10 cellular contexts compared by ENCODE assay signal in the genomic region with DNA sequence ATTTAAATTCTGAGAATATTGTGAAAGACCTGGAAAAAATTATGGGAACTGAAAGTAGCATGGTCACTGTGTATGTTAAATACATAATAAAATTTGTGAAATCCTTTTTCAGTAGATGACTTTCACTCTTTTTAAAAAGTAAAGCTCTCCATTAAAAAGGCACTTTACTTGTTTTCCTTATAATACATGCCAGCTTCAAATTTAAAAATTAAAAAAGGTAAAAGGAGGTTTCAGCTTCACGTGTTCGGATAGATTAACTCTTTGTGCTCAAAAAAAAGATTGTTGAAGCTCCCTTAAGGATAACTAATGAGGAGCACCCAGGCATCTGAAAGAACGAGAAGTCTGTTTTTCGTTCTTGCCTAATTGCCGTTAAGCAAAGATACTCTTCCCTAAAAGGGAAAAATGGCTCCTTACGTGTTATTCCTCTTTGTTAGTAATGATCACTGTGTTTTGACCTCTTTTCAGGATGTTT.
A peak's percentile ranks its signal among the peaks of the same experiment; 100 is the strongest.
DNase-seq lines count a peak whose midpoint lies in the region; TF ChIP-seq lines count a peak whose summit lies in the region.
"Had no signal": no experiment of that assay in that cellular context is flagged by ENCODE, and none has a peak within 500 bp of the region (broad histone marks: within the 10 kb centered on the region; RNA-seq: fewer than 3 reads in every experiment).

No MANE protein-coding gene starts in this region.

- peak overlapping the region; percentile 95 to 99 (median 98) for H3K27ac Mint-ChIP-seq in CD14-positive monocyte
- no peak overlapping the region for H3K27ac Mint-ChIP-seq in activated naive CD4-positive, alpha-beta T cell treated with anti-CD3 and anti-CD28 coated beads, Interleukin-2, amount 10 ng/mL, durations not matched to agents 7 days and 5 days
- H3K27ac Mint-ChIP-seq: activated naive CD4-positive, alpha-beta T cell treated with anti-CD3 and anti-CD28 coated beads, Interleukin-2, amount 50 U/mL, for 24 hours had no signal

- H3K9me3 Mint-ChIP-seq in CD14-positive monocyte = peaks cover 0 to 3% (median 0%) of the 10 kb centered on the region in 7 donors
- H3K9me3 Mint-ChIP-seq in activated naive CD4-positive, alpha-beta T cell treated with anti-CD3 and anti-CD28 coated beads, Interleukin-2, amount 10 ng/mL, durations not matched to agents 7 days and 5 days = no peaks in the 10 kb centered on the region
- H3K9me3 Mint-ChIP-seq: activated naive CD4-positive, alpha-beta T cell treated with anti-CD3 and anti-CD28 coated beads, Interleukin-2, amount 50 U/mL, for 24 hours had no signal

- CTCF ChIA-PET in activated naive CD4-positive, alpha-beta T cell treated with anti-CD3 and anti-CD28 coated beads, Interleukin-2, amount 10 ng/mL, durations not matched to agents 7 days and 5 days (lab: Charles Lee) = no interaction called here

- H3K27ac ChIP-seq in coronary artery = peak overlapping the region; percentile 22 to 44
- peak overlapping the region; percentile 82 for H3K27ac ChIP-seq in neutrophil

- no peaks in the 10 kb centered on the region for H3K27me3 ChIP-seq in neutrophil

- H3K36me3 Mint-ChIP-seq in CD14-positive monocyte = peaks cover 12 to 31% of the 10 kb centered on the region in 2 donors
- H3K36me3 Mint-ChIP-seq in activated naive CD4-positive, alpha-beta T cell treated with anti-CD3 and anti-CD28 coated beads, Interleukin-2, amount 10 ng/mL, durations not matched to agents 7 days and 5 days = peaks cover 17% of the 10 kb centered on the region

- H3K27me3 Mint-ChIP-seq in CD14-positive monocyte (ENCODE audit: low read depth in 3 of 3) = peaks cover 0 to 2% (median 0%) of the 10 kb centered on the region in 3 donors
- no peaks in the 10 kb centered on the region for H3K27me3 Mint-ChIP-seq in activated naive CD4-positive, alpha-beta T cell treated with anti-CD3 and anti-CD28 coated beads, Interleukin-2, amount 10 ng/mL, durations not matched to agents 7 days and 5 days
- H3K27me3 Mint-ChIP-seq: activated naive CD4-positive, alpha-beta T cell treated with anti-CD3 and anti-CD28 coated beads, Interleukin-2, amount 50 U/mL, for 24 hours had no signal

- peaks cover 35% of the 10 kb centered on the region for H3K4me1 Mint-ChIP-seq in CD14-positive monocyte
- peaks cover 10% of the 10 kb centered on the region for H3K4me1 Mint-ChIP-seq in activated naive CD4-positive, alpha-beta T cell treated with anti-CD3 and anti-CD28 coated beads, Interleukin-2, amount 10 ng/mL, durations not matched to agents 7 days and 5 days

- peaks cover 38% of the 10 kb centered on the region for H3K36me3 ChIP-seq in neutrophil

- no peak for DNase-seq in CD14-positive monocyte (ENCODE audit: low spot score)
- DNase-seq in NCI-H524 treated with DMSO at 0.1 percent for 48 hours (lab: John Stamatoyannopoulos, UW) = peak; percentile 20
- DNase-seq in coronary artery (ENCODE audit: low spot score) = no peak
- no peak for DNase-seq in activated naive CD4-positive, alpha-beta T cell treated with anti-CD3 and anti-CD28 coated beads, Interleukin-2, amount 50 U/mL, for 16 hours
- no peak for DNase-seq in activated CD8-positive, alpha-beta memory T cell treated with anti-CD3 and anti-CD28 coated beads, Interleukin-2, amount 50 U/mL, for 48 hours
- no peak for DNase-seq in activated naive CD4-positive, alpha-beta T cell treated with anti-CD3 and anti-CD28 coated beads, Interleukin-2, amount 10 ng/mL, durations not matched to agents 7 days and 5 days
- no peak for DNase-seq in NCI-H526 (lab: John Stamatoyannopoulos, UW)
- DNase-seq: stimulated activated CD4-positive, alpha-beta T cell treated with anti-CD3 and anti-CD28 coated beads, Interleukin-2, amount 100 ng/mL, for 24 hours had no signal

- H3K4me3 Mint-ChIP-seq in CD14-positive monocyte = peak overlapping the region; percentile 70 to 83
- H3K4me3 Mint-ChIP-seq in activated naive CD4-positive, alpha-beta T cell treated with anti-CD3 and anti-CD28 coated beads, Interleukin-2, amount 10 ng/mL, durations not matched to agents 7 days and 5 days = no peak overlapping the region
- H3K4me3 Mint-ChIP-seq: activated naive CD4-positive, alpha-beta T cell treated with anti-CD3 and anti-CD28 coated beads, Interleukin-2, amount 50 U/mL, for 24 hours had no signal

- TF ChIP-seq CTCF in CD14-positive monocyte (IDR thresholded peaks at IDR 0.05) (no peak), coronary artery (IDR thresholded peaks at IDR 0.05) (no peak), neutrophil (IDR thresholded peaks at IDR 0.05) (no peak)

- H3K4me1 ChIP-seq in neutrophil (ENCODE audit: control insufficient read depth in 1 of 2, insufficient read depth in 1 of 2, low read depth in 1 of 2, low read length in 1 of 2) = peaks cover 33 to 35% of the 10 kb centered on the region in 2 experiments

- intact Hi-C loops in CD14-positive monocyte (cut with micrococcal nuclease) = loop anchor here (2.0 to 5.0 kb wide), 3 partner anchors 18 to 37 kb away; no protein-coding TSS in a partner anchor

- peak overlapping the region; percentile 25 for H3K4me3 ChIP-seq in coronary artery
- H3K4me3 ChIP-seq in neutrophil (ENCODE audit: low read depth in 1 of 2, low read length in 1 of 2) = peak overlapping the region; percentile 13 to 37

- no peaks in the 10 kb centered on the region for H3K9me3 ChIP-seq in neutrophil
